ENCODE assay signal across 15 cellular contexts in the genomic region with DNA sequence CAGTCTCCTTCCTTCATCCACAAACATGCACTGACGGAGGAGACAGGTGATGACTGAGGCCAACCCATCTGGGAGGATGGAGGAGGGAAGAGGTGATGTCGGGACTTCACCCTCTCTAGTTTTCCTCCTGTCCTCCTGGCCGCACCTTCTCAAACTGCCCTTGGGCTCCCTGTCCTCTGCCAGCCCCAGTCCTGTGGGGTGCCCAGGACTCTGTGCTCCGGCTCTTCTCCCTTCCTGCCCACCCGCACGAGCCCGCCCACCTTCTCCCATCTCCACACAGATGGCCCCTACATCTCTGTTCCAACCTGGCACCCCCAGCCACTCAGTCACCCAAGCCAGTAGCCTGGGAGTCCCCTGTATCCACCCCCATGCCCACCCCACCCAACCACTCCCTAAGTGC.
A peak's percentile ranks its signal among the peaks of the same experiment; 100 is the strongest.
DNase-seq lines count a peak whose midpoint lies in the region; ATAC-seq, FAIRE-seq and TF ChIP-seq lines count a peak whose summit lies in the region.
"Had no signal": no experiment of that assay in that cellular context is flagged by ENCODE, and none has a peak within 500 bp of the region (broad histone marks: within the 10 kb centered on the region; RNA-seq: fewer than 3 reads in every experiment).

No MANE protein-coding gene starts in this region.

- TF ChIP-seq POLR2A in spleen (IDR thresholded peaks at IDR 0.05): no peak

- H3K27me3 ChIP-seq in RWPE2 (ENCODE audit: insufficient read depth, poor library complexity, severe bottlenecking) (no peaks in the 10 kb centered on the region), spleen (replicated peaks in 1 of 7) (peaks cover 0 to 58% (median 0%) of the 10 kb centered on the region in 7 donors)
- H3K27me3 ChIP-seq: BLaER1 treated with 17β-estradiol and CSF1 and Interleukin-3, amounts not matched to agents 10 nM and 100 nM had no signal

- no peak for ATAC-seq in RWPE2 (ENCODE audit: low read depth)
- ATAC-seq in GM19467 (IDR thresholded peaks at IDR 0.05; ENCODE audit: unreplicated experiment): no peak
- ATAC-seq: HCT116 had no signal

- H3K27ac ChIP-seq in RWPE2 (ENCODE audit: poor library complexity, severe bottlenecking) (no peak overlapping the region), kidney (ENCODE audit: low read depth in 2 of 2, low read length in 2 of 2) (no peak overlapping the region), spleen (no peak overlapping the region)
- H3K27ac ChIP-seq: BLaER1 treated with 17β-estradiol and CSF1 and Interleukin-3, amounts not matched to agents 10 nM and 100 nM; HL-60 had no signal

- no peak for FAIRE-seq in kidney (lab: Jason Lieb, UNC)

- no peaks in the 10 kb centered on the region for H3K36me3 ChIP-seq in RWPE2 (ENCODE audit: low read depth)
- no peaks in the 10 kb centered on the region for H3K36me3 ChIP-seq in kidney (ENCODE audit: control insufficient read depth in 1 of 2, insufficient read depth in 2 of 2, low read length in 2 of 2)
- H3K36me3 ChIP-seq in spleen: no peaks in the 10 kb centered on the region
- H3K36me3 ChIP-seq: BLaER1 treated with 17β-estradiol and CSF1 and Interleukin-3, amounts not matched to agents 10 nM and 100 nM had no signal

- DNase-seq in activated effector memory CD4-positive, alpha-beta T cell treated with anti-CD3 and anti-CD28 coated beads, Interleukin-2, amount 50 U/mL, for 16 hours: peak; percentile 31
- DNase-seq in activated effector memory CD4-positive, alpha-beta T cell treated with Interleukin-2 at 50 U/mL for 16 hours: no peak
- DNase-seq in RWPE2 (ENCODE audit: low spot score) (peak; percentile 66), kidney (peak; percentile 31), spleen (peak; percentile 23), cerebellum (ENCODE audit: low spot score) (no peak), epidermal melanocyte (ENCODE audit: insufficient read length, low spot score) (no peak)
- DNase-seq: ACHN; CD4-positive, CD25-positive, alpha-beta regulatory T cell; DMS53; GF-D8 had no signal

- no peak overlapping the region for H3K9ac ChIP-seq in kidney (ENCODE audit: low read length in 2 of 2)
- H3K9ac ChIP-seq: BLaER1 treated with 17β-estradiol and CSF1 and Interleukin-3, amounts not matched to agents 10 nM and 100 nM had no signal

- H3K4me1 ChIP-seq in RWPE2 (ENCODE audit: insufficient read depth, poor library complexity, severe bottlenecking): peaks cover 14% of the 10 kb centered on the region
- H3K4me1 ChIP-seq in kidney (ENCODE audit: control insufficient read depth in 1 of 2, insufficient read depth in 1 of 2, low read depth in 1 of 2, low read length in 2 of 2): no peaks in the 10 kb centered on the region
- H3K4me1 ChIP-seq in spleen: no peaks in the 10 kb centered on the region

- intact Hi-C loops in kidney (cut with DNase I) (no loop called here), spleen (cut with DNase I; ENCODE audit: low total_unique reads) (no loop called here)

- H3K4me3 ChIP-seq in RWPE2 (ENCODE audit: severe bottlenecking): no peak overlapping the region
- no peak overlapping the region for H3K4me3 ChIP-seq in kidney (ENCODE audit: low read length in 2 of 2)
- no peak overlapping the region for H3K4me3 ChIP-seq in spleen
- H3K4me3 ChIP-seq: BLaER1 treated with 17β-estradiol and CSF1 and Interleukin-3, amounts not matched to agents 10 nM and 100 nM had no signal

- 82 to 95% (median 88%) methylated on average over 7 of the region's 7 CpGs for WGBS in spleen, 5 donors

- TF ChIP-seq CTCF in RWPE2 (IDR thresholded peaks at IDR 0.05; ENCODE audit: poor library complexity, severe bottlenecking): no peak
- TF ChIP-seq CTCF in kidney (IDR thresholded peaks at IDR 0.05; ENCODE audit: borderline replicate concordance, extremely low read depth, insufficient read depth): no peak
- TF ChIP-seq CTCF in spleen (IDR thresholded peaks at IDR 0.05 in 8 of 11, conservative IDR thresholded peaks at IDR 0.05 in 3 of 11): no peak

- H3K9me3 ChIP-seq in RWPE2 (ENCODE audit: severe bottlenecking) (no peaks in the 10 kb centered on the region), kidney (ENCODE audit: control insufficient read depth in 1 of 2, low read length in 2 of 2) (no peaks in the 10 kb centered on the region), spleen (peaks cover 0 to 7% (median 4%) of the 10 kb centered on the region in 8 donors)

Comparison
In these comparisons a context has a peak if more than half of its experiments do, and no peak if none do; other contexts are left out.
1. DNase-seq: peak in activated effector memory CD4-positive, alpha-beta T cell treated with anti-CD3 and anti-CD28 coated beads, Interleukin-2, amount 50 U/mL, for 16 hours (single experiment), RWPE2 (single experiment), kidney (single experiment) and spleen (single experiment); none in activated effector memory CD4-positive, alpha-beta T cell treated with Interleukin-2 at 50 U/mL for 16 hours (single experiment), cerebellum (single experiment) and epidermal melanocyte (single experiment).